Comparison of ENCODE assay signal across 15 cellular contexts in genomic region chr20:59124326-59125029, GRCh38. TPM values are rescaled to one million over a fixed set of nuclear protein-coding genes. Genes with fewer than 3 reads are reported as not detected.
A peak's percentile ranks its signal among the peaks of the same experiment; 100 is the strongest.
DNase-seq lines count a peak whose midpoint lies in the region; ATAC-seq, FAIRE-seq and TF ChIP-seq lines count a peak whose summit lies in the region.
"Had no signal": no experiment of that assay in that cellular context is flagged by ENCODE, and none has a peak within 500 bp of the region (broad histone marks: within the 10 kb centered on the region; RNA-seq: fewer than 3 reads in every experiment).

No MANE protein-coding gene starts in this region.

- peaks cover 8% of the 10 kb centered on the region for H3K9me3 Mint-ChIP-seq in activated naive CD4-positive, alpha-beta T cell treated with anti-CD3 and anti-CD28 coated beads for 36 hours
- H3K9me3 Mint-ChIP-seq in stimulated activated effector memory CD8-positive, alpha-beta T cell treated with anti-CD3 and anti-CD28 coated beads, Interleukin-12 subunit alpha, Interleukin-12 subunit beta, amount 100 ng/mL, for 72 hours, result no peaks in the 10 kb centered on the region

- DNase-seq in activated naive CD4-positive, alpha-beta T cell treated with anti-CD3 and anti-CD28 coated beads for 36 hours, result no peak
- no peak for DNase-seq in activated naive CD4-positive, alpha-beta T cell (lab: John Stamatoyannopoulos, UW)
- DNase-seq in NCI-H524 treated with DMSO at 0.1 percent for 48 hours (lab: John Stamatoyannopoulos, UW), result peak; percentile 78
- peak; percentile 50 to 79 for DNase-seq in cerebellar nuclear complex (lab: John Stamatoyannopoulos, UW)
- DNase-seq in stimulated activated effector memory CD8-positive, alpha-beta T cell treated with anti-CD3 and anti-CD28 coated beads, Interleukin-12 subunit alpha, Interleukin-12 subunit beta, amount 100 ng/mL, for 72 hours (ENCODE audit: low spot score in 2 of 2), result no peak
- no peak for DNase-seq in amniotic stem cell (lab: John Stamatoyannopoulos, UW)
- no peak for DNase-seq in H54 (ENCODE audit: insufficient read length, low spot score)
- no peak for DNase-seq in SKM-1 (lab: John Stamatoyannopoulos, UW; ENCODE audit: unreplicated experiment)
- DNase-seq: ACHN; effector CD8-positive, alpha-beta T cell; NCI-H1048; SK-N-SH; stimulated activated CD4-positive, alpha-beta T cell treated with anti-CD3 and anti-CD28 coated beads, Interleukin-4, amount 100 ng/mL, for 1 hour had no signal

- H3K27me3 Mint-ChIP-seq in activated naive CD4-positive, alpha-beta T cell treated with anti-CD3 and anti-CD28 coated beads for 36 hours (ENCODE audit: low read depth), result no peaks in the 10 kb centered on the region

- CTCF ChIA-PET in activated naive CD4-positive, alpha-beta T cell treated with anti-CD3 and anti-CD28 coated beads for 36 hours (lab: Charles Lee), result interaction anchor here (0.9 to 3.5 kb wide), 5 partner anchors 17 to 83 kb away, joined by 3 to 15 read pairs (median 6); no protein-coding TSS in a partner anchor

- H3K4me1 Mint-ChIP-seq in activated naive CD4-positive, alpha-beta T cell treated with anti-CD3 and anti-CD28 coated beads for 36 hours (ENCODE audit: low read depth), result peaks cover 53% of the 10 kb centered on the region
- peaks cover 67% of the 10 kb centered on the region for H3K4me1 Mint-ChIP-seq in stimulated activated effector memory CD8-positive, alpha-beta T cell treated with anti-CD3 and anti-CD28 coated beads, Interleukin-12 subunit alpha, Interleukin-12 subunit beta, amount 100 ng/mL, for 72 hours

- no peak for ATAC-seq in stimulated activated effector memory CD8-positive, alpha-beta T cell treated with anti-CD3 and anti-CD28 coated beads, Interleukin-12 subunit alpha, Interleukin-12 subunit beta, amount 100 ng/mL, for 72 hours
- ATAC-seq: sciatic nerve had no signal

- intact Hi-C loops in activated naive CD4-positive, alpha-beta T cell treated with anti-CD3 and anti-CD28 coated beads for 36 hours (cut with micrococcal nuclease), result no loop called here

- FAIRE-seq in H54 (lab: Jason Lieb, UNC), result no peak
- FAIRE-seq: urothelium cell line had no signal

- peaks cover 3% of the 10 kb centered on the region for H3K36me3 Mint-ChIP-seq in activated naive CD4-positive, alpha-beta T cell treated with anti-CD3 and anti-CD28 coated beads for 36 hours (ENCODE audit: low read depth)
- peaks cover 7% of the 10 kb centered on the region for H3K36me3 Mint-ChIP-seq in stimulated activated effector memory CD8-positive, alpha-beta T cell treated with anti-CD3 and anti-CD28 coated beads, Interleukin-12 subunit alpha, Interleukin-12 subunit beta, amount 100 ng/mL, for 72 hours

- H3K4me3 Mint-ChIP-seq in activated naive CD4-positive, alpha-beta T cell treated with anti-CD3 and anti-CD28 coated beads for 36 hours, result peak overlapping the region; percentile 3
- no peak overlapping the region for H3K4me3 Mint-ChIP-seq in stimulated activated effector memory CD8-positive, alpha-beta T cell treated with anti-CD3 and anti-CD28 coated beads, Interleukin-12 subunit alpha, Interleukin-12 subunit beta, amount 100 ng/mL, for 72 hours

- peak overlapping the region; percentile 94 for H3K27ac Mint-ChIP-seq in activated naive CD4-positive, alpha-beta T cell treated with anti-CD3 and anti-CD28 coated beads for 36 hours
- peak overlapping the region; percentile 90 for H3K27ac Mint-ChIP-seq in stimulated activated effector memory CD8-positive, alpha-beta T cell treated with anti-CD3 and anti-CD28 coated beads, Interleukin-12 subunit alpha, Interleukin-12 subunit beta, amount 100 ng/mL, for 72 hours

- TF ChIP-seq POLR2A in H54 (IDR thresholded peaks at IDR 0.05; ENCODE audit: low read depth, low read length), result no peak

RNA-seq across cellular contexts. Expression of gene ZNF831, which starts 39.1 kb away (rescaled TPM):
- total RNA-seq in activated naive CD4-positive, alpha-beta T cell treated with anti-CD3 and anti-CD28 coated beads for 36 hours, result 1 to 10 TPM; 5.1 to 6.0 TPM

Comparison
In these comparisons a context has a peak if more than half of its experiments do, and no peak if none do; other contexts are left out.
1. DNase-seq: peak in NCI-H524 treated with DMSO at 0.1 percent for 48 hours (single experiment) and cerebellar nuclear complex (2 of 2); none in activated naive CD4-positive, alpha-beta T cell treated with anti-CD3 and anti-CD28 coated beads for 36 hours (single experiment), activated naive CD4-positive, alpha-beta T cell (0 of 4), stimulated activated effector memory CD8-positive, alpha-beta T cell treated with anti-CD3 and anti-CD28 coated beads, Interleukin-12 subunit alpha, Interleukin-12 subunit beta, amount 100 ng/mL, for 72 hours (0 of 2), amniotic stem cell (single experiment), H54 (single experiment) and SKM-1 (single experiment).